Comparison of ENCODE assay signal across 2 cellular contexts in genomic region chr12:119230804-119231203, GRCh38.
TF ChIP-seq lines count a peak whose summit lies in the region.

No MANE protein-coding gene starts in this region.

TF ChIP-seq in HCT116, 20 proteins besides CTCF, POLR2A, EP300 and RAD21:
- no peak for TF ChIP-seq ZNF274 (IDR thresholded peaks at IDR 0.05; ENCODE audit: low read depth, low read length)
- TF ChIP-seq SIN3A (IDR thresholded peaks at IDR 0.05; ENCODE audit: low read depth) = no peak
- no peak for TF ChIP-seq YY1 (IDR thresholded peaks at IDR 0.05; ENCODE audit: extremely low read depth, insufficient replicate concordance, low read depth, low read length)
- no peak for TF ChIP-seq JUND (IDR thresholded peaks at IDR 0.05)
- TF ChIP-seq FOSL1 (IDR thresholded peaks at IDR 0.05; ENCODE audit: low read depth) = no peak
- no peak for TF ChIP-seq ELF1 (IDR thresholded peaks at IDR 0.05; ENCODE audit: borderline replicate concordance, low read depth)
- no peak for TF ChIP-seq EZH2phosphoT487 (IDR thresholded peaks at IDR 0.05; ENCODE audit: borderline replicate concordance)
- no peak for TF ChIP-seq ATF3 (IDR thresholded peaks at IDR 0.05)
- TF ChIP-seq POLR2AphosphoS5 (IDR thresholded peaks at IDR 0.05; ENCODE audit: low read depth, low read length) = no peak
- TF ChIP-seq SRF (IDR thresholded peaks at IDR 0.05; ENCODE audit: low read depth) = no peak
- no peak for TF ChIP-seq ZFX (IDR thresholded peaks at IDR 0.05)
- no peak for TF ChIP-seq TCF7L2 (IDR thresholded peaks at IDR 0.05; ENCODE audit: borderline replicate concordance, extremely low read depth, insufficient read depth, insufficient read length)
- no peak for TF ChIP-seq EZH2 (IDR thresholded peaks at IDR 0.05)
- TF ChIP-seq CBX3 (IDR thresholded peaks at IDR 0.05; ENCODE audit: low read depth) = no peak
- no peak for TF ChIP-seq REST (IDR thresholded peaks at IDR 0.05; ENCODE audit: low read depth)
- TF ChIP-seq CEBPB (IDR thresholded peaks at IDR 0.05; ENCODE audit: low read depth) = no peak
- no peak for TF ChIP-seq EGR1 (IDR thresholded peaks at IDR 0.05; ENCODE audit: low read depth)
- no peak for TF ChIP-seq MAX (IDR thresholded peaks at IDR 0.05)
- no peak for TF ChIP-seq SP1 (IDR thresholded peaks at IDR 0.05; ENCODE audit: low read depth)

TF ChIP-seq in K562, 482 proteins besides CTCF, POLR2A, EP300 and RAD21:
- peak; percentile 68 for TF ChIP-seq NFE2 (IDR thresholded peaks at IDR 0.05; ENCODE audit: low read depth)
- TF ChIP-seq ATF4 (CRISPR knock-in tag; IDR thresholded peaks at IDR 0.05) = no peak
- peak; percentile 23; the same call in 1 of the 2 replicates for TF ChIP-seq C11orf30 (IDR thresholded peaks at IDR 0.05; ENCODE audit: low read depth)
- TF ChIP-seq PRDM10 (IDR thresholded peaks at IDR 0.05; ENCODE audit: partially characterized antibody) = peak; percentile 86
- peak; percentile 64 for TF ChIP-seq MAFG (tag; conservative IDR thresholded peaks at IDR 0.05)
